In the genomic region with DNA sequence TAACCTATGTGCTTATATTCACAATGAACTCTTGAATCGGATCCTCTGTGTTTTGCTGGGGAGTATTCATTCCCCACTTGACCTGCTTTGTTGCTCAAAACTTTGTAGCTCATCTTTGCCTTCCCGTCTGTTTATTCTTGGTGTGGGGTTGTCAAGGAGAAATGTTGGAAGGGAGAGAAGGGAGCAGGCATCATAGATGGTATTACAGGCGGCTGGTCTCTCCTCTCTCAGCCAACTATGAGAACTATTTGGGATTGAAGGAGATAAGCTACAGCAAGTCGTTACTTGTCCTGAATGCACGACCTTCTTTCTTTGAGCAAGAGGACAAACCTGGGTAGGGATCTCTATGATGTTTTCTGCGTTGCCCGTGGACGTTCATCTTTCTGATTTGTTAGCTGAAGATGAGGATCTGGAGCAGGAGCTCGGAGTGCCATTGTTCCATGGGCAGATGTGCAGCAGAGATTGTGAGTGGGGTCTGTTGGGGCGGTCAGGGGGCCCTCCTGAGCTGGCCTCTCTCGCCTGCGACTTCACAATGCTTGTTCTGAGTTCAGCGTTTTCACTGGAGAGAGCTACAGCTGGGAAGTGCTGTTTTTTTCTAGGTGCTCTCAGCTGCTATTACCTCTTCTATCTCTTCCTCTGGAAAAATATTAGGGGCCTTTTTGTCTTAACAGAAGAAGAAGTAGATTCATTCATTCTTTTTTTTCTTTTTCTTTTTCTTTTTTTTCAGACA, we compare ENCODE assay signal across 17 cellular contexts.
DNase-seq lines count a peak whose midpoint lies in the region; ATAC-seq, FAIRE-seq and TF ChIP-seq lines count a peak whose summit lies in the region.
"Had no signal": no experiment of that assay in that cellular context is flagged by ENCODE, and none has a peak within 500 bp of the region (broad histone marks: within the 10 kb centered on the region; RNA-seq: fewer than 3 reads in every experiment).

No MANE protein-coding gene starts in this region.

- peak in 3 of 4 donors; percentile 21 to 54 (median 34) for ATAC-seq in psoas muscle
- ATAC-seq in aorta (ENCODE audit: low FRiP score): no peak
- ATAC-seq in HG02884 (IDR thresholded peaks at IDR 0.05; ENCODE audit: unreplicated experiment): no peak
- ATAC-seq: activated T-cell treated with anti-CD3 and anti-CD28 coated beads, Interleukin-2, amount 50 U/mL, for 4 hours had no signal

- H3K36me3 ChIP-seq in Caco-2 (ENCODE audit: control insufficient read depth, insufficient read depth, low read length) (no peaks in the 10 kb centered on the region), bronchial epithelial cell (ENCODE audit: control insufficient read depth, insufficient read depth, low read length) (no peaks in the 10 kb centered on the region), right atrium auricular region (no peaks in the 10 kb centered on the region), psoas muscle (ENCODE audit: insufficient read depth in 1 of 2, low read depth in 1 of 2) (no peaks in the 10 kb centered on the region), aorta (ENCODE audit: control insufficient read depth in 1 of 2, insufficient read depth in 2 of 2, low read length in 1 of 2) (no peaks in the 10 kb centered on the region)

- 33 to 40% (median 35%) methylated on average over 13 of the region's 13 CpGs for WGBS in psoas muscle, 3 donors
- WGBS in aorta, 2 donors: 19 to 20% methylated on average over 13 of the region's 13 CpGs

- H3K4me3 Mint-ChIP-seq in Caco-2 (ENCODE audit: unreplicated experiment): peak overlapping the region; percentile 21
- H3K4me3 Mint-ChIP-seq in osteocyte (ENCODE audit: unreplicated experiment): no peak overlapping the region
- H3K4me3 Mint-ChIP-seq: activated T-cell treated with anti-CD3 and anti-CD28 coated beads, Interleukin-2, amount 50 U/mL, for 4 hours; dendritic cell treated with granulocyte-macrophage colony-stimulating factor and Interleukin-4, amounts not matched to agents 40 ng/mL and 50 ng/mL, for 4 days had no signal

- H3K9me3 ChIP-seq in Caco-2 (no peaks in the 10 kb centered on the region), right atrium auricular region (no peaks in the 10 kb centered on the region), psoas muscle (no peaks in the 10 kb centered on the region), aorta (ENCODE audit: control insufficient read depth, low read length) (no peaks in the 10 kb centered on the region)

- H3K4me1 Mint-ChIP-seq in Caco-2 (ENCODE audit: low read depth, unreplicated experiment) (peaks cover 11% of the 10 kb centered on the region), osteocyte (ENCODE audit: unreplicated experiment) (peaks cover 6% of the 10 kb centered on the region)

- DNase-seq in Caco-2 (no peak), bronchial epithelial cell (ENCODE audit: low read depth) (peak; percentile 89), right atrium auricular region (ENCODE audit: low spot score) (no peak), psoas muscle (no peak), aorta (no peak), osteocyte (ENCODE audit: extremely low spot score, unreplicated experiment) (no peak), RCC 7860 (ENCODE audit: low spot score) (no peak)
- DNase-seq: activated CD4-positive, alpha-beta T cell treated with anti-CD3 and anti-CD28 coated beads, Interleukin-2, amount 50 U/mL, for 1 hour; activated T-cell treated with anti-CD3 and anti-CD28 coated beads, Interleukin-2, amount 50 U/mL, for 4 hours; COR-L47; MM.1S; NCI-H2029; SHP77; stimulated activated CD4-positive, alpha-beta T cell treated with anti-CD3 and anti-CD28 coated beads, Interleukin-2, amount 100 ng/mL, for 48 hours had no signal

- TF ChIP-seq CTCF in Caco-2 (IDR thresholded peaks at IDR 0.05; ENCODE audit: insufficient read depth in 1 of 2, low read depth in 1 of 2, low read length in 1 of 2, severe bottlenecking in 1 of 2, unreplicated experiment in 1 of 2) (no peak), bronchial epithelial cell (IDR thresholded peaks at IDR 0.05; ENCODE audit: insufficient read depth, low read length, severe bottlenecking) (no peak), right atrium auricular region (IDR thresholded peaks at IDR 0.05) (no peak), psoas muscle (IDR thresholded peaks at IDR 0.05) (no peak), osteocyte (IDR thresholded peaks at IDR 0.05) (no peak)

- CTCF ChIA-PET in Caco-2 (lab: Charles Lee): interaction anchor here (0.5 kb wide), 1 partner anchor 8 kb away, joined by 3 read pairs; no protein-coding TSS in a partner anchor

- H3K36me3 Mint-ChIP-seq in Caco-2 (ENCODE audit: insufficient read depth, unreplicated experiment): no peaks in the 10 kb centered on the region
- H3K36me3 Mint-ChIP-seq in osteocyte (ENCODE audit: unreplicated experiment): no peaks in the 10 kb centered on the region

- H3K4me1 ChIP-seq in Caco-2 (peaks cover 4% of the 10 kb centered on the region; the same call in 1 of the 2 replicates), right atrium auricular region (peaks cover 0 to 4% of the 10 kb centered on the region in 2 donors), psoas muscle (no peaks in the 10 kb centered on the region), aorta (ENCODE audit: control insufficient read depth in 1 of 2, insufficient read depth in 2 of 2, low read length in 2 of 2) (peaks cover 0 to 1% of the 10 kb centered on the region in 2 donors)

- POLR2A ChIA-PET in Caco-2 (lab: Charles Lee): no interaction called here

- H3K27me3 ChIP-seq in Caco-2 (replicated peaks; ENCODE audit: control insufficient read depth, insufficient read depth, low read length) (no peaks in the 10 kb centered on the region), bronchial epithelial cell (ENCODE audit: control insufficient read depth, insufficient read depth, low read length) (no peaks in the 10 kb centered on the region), right atrium auricular region (no peaks in the 10 kb centered on the region), psoas muscle (ENCODE audit: insufficient read depth in 3 of 3, low read length in 2 of 3) (no peaks in the 10 kb centered on the region), aorta (ENCODE audit: control insufficient read depth in 1 of 2, insufficient read depth in 2 of 2, low read length in 1 of 2) (no peaks in the 10 kb centered on the region)

- H3K27ac ChIP-seq in right atrium auricular region: peak overlapping the region; percentile 66 to 88
- H3K27ac ChIP-seq in psoas muscle: no peak overlapping the region
- no peak overlapping the region for H3K27ac ChIP-seq in aorta (ENCODE audit: low read depth in 1 of 2, low read length in 2 of 2)

- H3K9me3 Mint-ChIP-seq in Caco-2 (ENCODE audit: unreplicated experiment): peaks cover 17% of the 10 kb centered on the region
- H3K9me3 Mint-ChIP-seq in osteocyte (ENCODE audit: unreplicated experiment): no peaks in the 10 kb centered on the region
- H3K9me3 Mint-ChIP-seq: activated T-cell treated with anti-CD3 and anti-CD28 coated beads, Interleukin-2, amount 50 U/mL, for 4 hours; dendritic cell treated with granulocyte-macrophage colony-stimulating factor and Interleukin-4, amounts not matched to agents 40 ng/mL and 50 ng/mL, for 4 days had no signal

- H3K4me3 ChIP-seq in Caco-2 (ENCODE audit: low read depth, low read length): no peak overlapping the region
- H3K4me3 ChIP-seq in bronchial epithelial cell (ENCODE audit: low read depth, low read length): peak overlapping the region; percentile 10
- peak overlapping the region; percentile 36 to 38 for H3K4me3 ChIP-seq in right atrium auricular region
- H3K4me3 ChIP-seq in psoas muscle: no peak overlapping the region
- H3K4me3 ChIP-seq in aorta (ENCODE audit: low read length in 2 of 2): no peak overlapping the region

- intact Hi-C loops in Caco-2 (cut with micrococcal nuclease; ENCODE audit: unreplicated experiment) (no loop called here), psoas muscle (cut with DNase I) (no loop called here), aorta (cut with DNase I) (no loop called here)

- BruUV-seq in Caco-2 (replicated peaks; lab: Mats Ljungman, UMichigan): TSS peak; percentile 61

- H3K27me3 Mint-ChIP-seq in Caco-2 (ENCODE audit: insufficient read depth, unreplicated experiment): no peaks in the 10 kb centered on the region
- H3K27me3 Mint-ChIP-seq in osteocyte (ENCODE audit: unreplicated experiment): no peaks in the 10 kb centered on the region

- peak overlapping the region; percentile 16 for H3K27ac Mint-ChIP-seq in Caco-2 (ENCODE audit: unreplicated experiment)
- no peak overlapping the region for H3K27ac Mint-ChIP-seq in osteocyte (ENCODE audit: unreplicated experiment)
- H3K27ac Mint-ChIP-seq: dendritic cell treated with granulocyte-macrophage colony-stimulating factor and Interleukin-4, amounts not matched to agents 40 ng/mL and 50 ng/mL, for 4 days had no signal

- no peak for FAIRE-seq in bronchial epithelial cell (lab: Jason Lieb, UNC)
- FAIRE-seq in RCC 7860 (lab: Jason Lieb, UNC): no peak
- FAIRE-seq: HTR-8/SVneo had no signal

Comparison
In these comparisons a context has a peak if more than half of its experiments do, and no peak if none do; other contexts are left out.
1. H3K4me3 ChIP-seq: peak in bronchial epithelial cell (single experiment) and right atrium auricular region (2 of 2); none in Caco-2 (single experiment), psoas muscle (single experiment) and aorta (0 of 2).
2. H3K27ac ChIP-seq: peak in right atrium auricular region (2 of 2); none in psoas muscle (single experiment) and aorta (0 of 2).
3. ATAC-seq: peak in psoas muscle (3 of 4); none in aorta (single experiment) and HG02884 (single experiment).